Comparison of ENCODE assay signal across 11 cellular contexts in genomic region chr3:13283877-13284264, GRCh38.
DNase-seq lines count a peak whose midpoint lies in the region; ATAC-seq and TF ChIP-seq lines count a peak whose summit lies in the region.
"Had no signal": no experiment of that assay in that cellular context is flagged by ENCODE, and none has a peak within 500 bp of the region (broad histone marks: within the 10 kb centered on the region; RNA-seq: fewer than 3 reads in every experiment).

No MANE protein-coding gene starts in this region.

- H3K4me3 ChIP-seq in WERI-Rb-1 (ENCODE audit: low read depth, low read length) (peak overlapping the region; percentile 61), suprapubic skin (peak overlapping the region; percentile 45)

- H3K27ac ChIP-seq in WERI-Rb-1 (peak overlapping the region; percentile 74), suprapubic skin (no peak overlapping the region)
- H3K27ac ChIP-seq: ovary, tibial artery had no signal

- no peak for ATAC-seq in GM19452 (IDR thresholded peaks at IDR 0.05; ENCODE audit: unreplicated experiment)

- DNase-seq in activated naive CD4-positive, alpha-beta T cell (lab: John Stamatoyannopoulos, UW), result no peak
- no peak for DNase-seq in WERI-Rb-1
- DNase-seq in glutamatergic neuron, result no peak
- no peak for DNase-seq in suprapubic skin (ENCODE audit: low spot score in 2 of 2)
- no peak for DNase-seq in NAMALWA (ENCODE audit: low spot score)
- no peak for DNase-seq in SHP77 (lab: John Stamatoyannopoulos, UW)
- DNase-seq: MG63, ovary had no signal

- H3K27me3 ChIP-seq in WERI-Rb-1 (ENCODE audit: insufficient read depth, low read depth, severe bottlenecking) (no peaks in the 10 kb centered on the region), suprapubic skin (peaks cover 51% of the 10 kb centered on the region)
- H3K27me3 ChIP-seq: MG63 had no signal

- H3K36me3 Mint-ChIP-seq in activated naive CD4-positive, alpha-beta T cell treated with anti-CD3 and anti-CD28 coated beads, Interleukin-2, amount 50 U/mL, for 24 hours, result peaks cover 4% of the 10 kb centered on the region
- H3K36me3 Mint-ChIP-seq in glutamatergic neuron (ENCODE audit: unreplicated experiment), result peaks cover 15% of the 10 kb centered on the region

- TF ChIP-seq CTCF in WERI-Rb-1 (IDR thresholded peaks at IDR 0.05; ENCODE audit: low read depth, low read length) (no peak), glutamatergic neuron (IDR thresholded peaks at IDR 0.05; ENCODE audit: partially characterized antibody, unreplicated experiment) (no peak), suprapubic skin (IDR thresholded peaks at IDR 0.05) (no peak)

- TF ChIP-seq EP300 in suprapubic skin (IDR thresholded peaks at IDR 0.05), result no peak

- H3K4me3 Mint-ChIP-seq in activated naive CD4-positive, alpha-beta T cell treated with anti-CD3 and anti-CD28 coated beads, Interleukin-2, amount 50 U/mL, for 24 hours, result peak overlapping the region; percentile 76
- H3K4me3 Mint-ChIP-seq in glutamatergic neuron (ENCODE audit: unreplicated experiment), result peak overlapping the region; percentile 79

- no peak for TF ChIP-seq POLR2A in suprapubic skin (IDR thresholded peaks at IDR 0.05)

- H3K36me3 ChIP-seq in WERI-Rb-1, result no peaks in the 10 kb centered on the region
- no peaks in the 10 kb centered on the region for H3K36me3 ChIP-seq in suprapubic skin
- H3K36me3 ChIP-seq: MG63, ovary, tibial artery had no signal

- peaks cover 15% of the 10 kb centered on the region for H3K4me1 ChIP-seq in suprapubic skin

- peak overlapping the region; percentile 46 for H3K27ac Mint-ChIP-seq in activated naive CD4-positive, alpha-beta T cell treated with anti-CD3 and anti-CD28 coated beads, Interleukin-2, amount 50 U/mL, for 24 hours
- no peak overlapping the region for H3K27ac Mint-ChIP-seq in glutamatergic neuron (ENCODE audit: unreplicated experiment)

- WGBS in suprapubic skin, result 100% methylated on average over 1 of the region's 1 CpG

- H3K9me3 Mint-ChIP-seq in activated naive CD4-positive, alpha-beta T cell treated with anti-CD3 and anti-CD28 coated beads, Interleukin-2, amount 50 U/mL, for 24 hours, result peaks cover 16% of the 10 kb centered on the region
- peaks cover 7% of the 10 kb centered on the region for H3K9me3 Mint-ChIP-seq in glutamatergic neuron (ENCODE audit: unreplicated experiment)

- H3K27me3 Mint-ChIP-seq in activated naive CD4-positive, alpha-beta T cell treated with anti-CD3 and anti-CD28 coated beads, Interleukin-2, amount 50 U/mL, for 24 hours, result peaks cover 33% of the 10 kb centered on the region
- H3K27me3 Mint-ChIP-seq in glutamatergic neuron (ENCODE audit: unreplicated experiment), result peaks cover 17% of the 10 kb centered on the region

- peaks cover 7% of the 10 kb centered on the region for H3K9me3 ChIP-seq in WERI-Rb-1 (ENCODE audit: severe bottlenecking)
- peaks cover 6% of the 10 kb centered on the region for H3K9me3 ChIP-seq in suprapubic skin

- H3K4me1 Mint-ChIP-seq in activated naive CD4-positive, alpha-beta T cell treated with anti-CD3 and anti-CD28 coated beads, Interleukin-2, amount 50 U/mL, for 24 hours, result peaks cover 5% of the 10 kb centered on the region
- H3K4me1 Mint-ChIP-seq in glutamatergic neuron (ENCODE audit: low read depth, unreplicated experiment), result peaks cover 4% of the 10 kb centered on the region
